In the genomic region with DNA sequence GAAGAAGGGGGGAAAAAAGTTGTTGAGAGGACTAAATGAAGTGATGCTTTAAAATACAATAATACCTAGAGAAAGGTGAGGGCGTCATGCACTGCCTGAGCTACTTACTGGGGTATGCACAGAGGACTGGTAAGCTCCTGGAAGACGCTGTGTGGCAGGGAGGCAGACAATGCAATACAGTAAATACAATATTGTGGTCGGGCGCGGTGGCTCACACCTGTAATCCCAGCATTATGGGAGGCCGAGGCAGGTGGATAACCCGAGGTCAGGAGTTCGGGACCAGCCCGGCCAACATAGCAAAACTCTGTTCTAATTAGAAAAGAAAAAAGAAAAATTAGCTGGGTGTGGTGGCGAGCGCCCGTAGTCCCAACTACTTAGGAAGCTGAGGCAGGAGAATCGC, we compare ENCODE assay signal across 9 cellular contexts. TPM values are rescaled to one million over a fixed set of nuclear protein-coding genes. Genes with fewer than 3 reads are reported as not detected.
DNase-seq lines count a peak whose midpoint lies in the region; ATAC-seq and TF ChIP-seq lines count a peak whose summit lies in the region.
"Had no signal": no experiment of that assay in that cellular context is flagged by ENCODE, and none has a peak within 500 bp of the region (broad histone marks: within the 10 kb centered on the region; RNA-seq: fewer than 3 reads in every experiment).

No MANE protein-coding gene starts in this region.

- peaks cover 20% of the 10 kb centered on the region for H3K27me3 Mint-ChIP-seq in activated naive CD8-positive, alpha-beta T cell treated with anti-CD3 and anti-CD28 coated beads, Interleukin-2, amount 10 ng/mL, durations not matched to agents 7 days and 5 days

- peak overlapping the region; percentile 96 for H3K4me2 ChIP-seq in SK-N-SH

- H3K27ac ChIP-seq in SK-N-SH (ENCODE audit: low read depth in 2 of 2, low read length in 1 of 2), result no peak overlapping the region
- H3K27ac ChIP-seq in left lung, result no peak overlapping the region
- H3K27ac ChIP-seq in stomach, result peak overlapping the region in 4 of 5 donors; percentile 74 to 81 (median 78)

- TF ChIP-seq EP300 in SK-N-SH (IDR thresholded peaks at IDR 0.05; ENCODE audit: borderline replicate concordance in 1 of 2, low read depth in 1 of 2, low read length in 1 of 2) (no peak), stomach (IDR thresholded peaks at IDR 0.05) (no peak)

- peaks cover 13 to 19% of the 10 kb centered on the region in 2 experiments; a peak in 3 of 4 replicates for H3K4me1 ChIP-seq in SK-N-SH (ENCODE audit: control insufficient read depth in 1 of 2, insufficient read depth in 2 of 2, low read depth in 1 of 2, low read length in 1 of 2)
- peaks cover 3 to 17% of the 10 kb centered on the region in 2 donors for H3K4me1 ChIP-seq in left lung
- peaks cover 0 to 48% (median 31%) of the 10 kb centered on the region in 4 donors for H3K4me1 ChIP-seq in stomach

- peak overlapping the region; percentile 68 for H3K27ac Mint-ChIP-seq in activated naive CD8-positive, alpha-beta T cell treated with anti-CD3 and anti-CD28 coated beads, Interleukin-2, amount 10 ng/mL, durations not matched to agents 7 days and 5 days

- WGBS in SK-N-SH (ENCODE audit: low lambda C conversion rate), result 94% methylated on average over 13 of the region's 13 CpGs
- 77 to 85% (median 82%) methylated on average over 13 of the region's 13 CpGs for WGBS in stomach, 5 donors

- no peaks in the 10 kb centered on the region for H3K79me2 ChIP-seq in SK-N-SH (ENCODE audit: insufficient read depth)

- peaks cover 23% of the 10 kb centered on the region for H3K4me1 Mint-ChIP-seq in activated naive CD8-positive, alpha-beta T cell treated with anti-CD3 and anti-CD28 coated beads, Interleukin-2, amount 10 ng/mL, durations not matched to agents 7 days and 5 days

- no peak for TF ChIP-seq RAD21 in SK-N-SH (IDR thresholded peaks at IDR 0.05; ENCODE audit: low read length)

- ATAC-seq in SK-N-SH treated with all-trans-retinoic acid at 6 μM for 48 hours, result no peak
- no peak for ATAC-seq in activated naive CD8-positive, alpha-beta T cell treated with anti-CD3 and anti-CD28 coated beads, Interleukin-2, amount 10 ng/mL, durations not matched to agents 7 days and 5 days (ENCODE audit: low read depth)
- ATAC-seq in left lung, result no peak
- no peak for ATAC-seq in left lobe of liver

- TF ChIP-seq POLR2A in stomach (IDR thresholded peaks at IDR 0.05), result no peak

- H3K4me3 ChIP-seq in SK-N-SH (ENCODE audit: low read depth in 2 of 2, low read length in 1 of 2), result peak overlapping the region; percentile 65 to 67; a peak in 3 of 4 replicates
- H3K4me3 ChIP-seq in left lung, result peak overlapping the region; percentile 52 to 54
- H3K4me3 ChIP-seq in stomach, result peak overlapping the region; percentile 55 to 72 (median 60)

- 0 out of 2 replicates have a peak overlapping the region, but pooled peaks have one; percentile 49 for H3K9ac ChIP-seq in SK-N-SH

- H3K36me3 ChIP-seq in SK-N-SH (replicated peaks in 1 of 2; ENCODE audit: control insufficient read depth in 1 of 2, insufficient read depth in 2 of 2, low read length in 1 of 2) (no peaks in the 10 kb centered on the region), left lung (no peaks in the 10 kb centered on the region), stomach (no peaks in the 10 kb centered on the region)

- H3F3A ChIP-seq in SK-N-SH (replicated peaks; ENCODE audit: insufficient read depth), result peaks cover 26% of the 10 kb centered on the region

- no peak for TF ChIP-seq CTCF in SK-N-SH (IDR thresholded peaks at IDR 0.05)
- no peak for TF ChIP-seq CTCF in left lung (IDR thresholded peaks at IDR 0.05)
- no peak for TF ChIP-seq CTCF in stomach (IDR thresholded peaks at IDR 0.05)

- DNase-seq in SK-N-SH (no peak), left lung (no peak), stomach (no peak), cortex of kidney (lab: John Stamatoyannopoulos, UW) (no peak), UCSD-AML1 (lab: John Stamatoyannopoulos, UW; ENCODE audit: unreplicated experiment) (no peak), left lobe of liver (ENCODE audit: low spot score) (no peak)
- DNase-seq in activated naive CD8-positive, alpha-beta T cell treated with anti-CD3 and anti-CD28 coated beads, Interleukin-2, amount 10 ng/mL, durations not matched to agents 7 days and 5 days, result no peak

- no peaks in the 10 kb centered on the region for H3K27me3 ChIP-seq in SK-N-SH (ENCODE audit: insufficient read depth)
- peaks cover 0 to 28% of the 10 kb centered on the region in 2 donors for H3K27me3 ChIP-seq in left lung
- no peaks in the 10 kb centered on the region for H3K27me3 ChIP-seq in stomach

- intact Hi-C loops in left lung (cut with DNase I) (no loop called here), stomach (cut with DNase I; ENCODE audit: low total_unique reads) (no loop called here)

- no peaks in the 10 kb centered on the region for H3K36me3 Mint-ChIP-seq in activated naive CD8-positive, alpha-beta T cell treated with anti-CD3 and anti-CD28 coated beads, Interleukin-2, amount 10 ng/mL, durations not matched to agents 7 days and 5 days

- H3K9me2 ChIP-seq in SK-N-SH, result no peaks in the 10 kb centered on the region

- no peaks in the 10 kb centered on the region for H4K20me1 ChIP-seq in SK-N-SH (ENCODE audit: insufficient read depth)

- no peaks in the 10 kb centered on the region for H3K9me3 Mint-ChIP-seq in activated naive CD8-positive, alpha-beta T cell treated with anti-CD3 and anti-CD28 coated beads, Interleukin-2, amount 10 ng/mL, durations not matched to agents 7 days and 5 days

- POLR2A ChIA-PET in SK-N-SH (lab: Yijun Ruan, JAX), result no interaction called here
- POLR2A ChIA-PET in activated naive CD8-positive, alpha-beta T cell treated with anti-CD3 and anti-CD28 coated beads, Interleukin-2, amount 10 ng/mL, durations not matched to agents 7 days and 5 days (lab: Charles Lee), result interaction anchor here (2.0 kb wide), 1 partner anchor 12 kb away, joined by 5 read pairs; no protein-coding TSS in a partner anchor

- CTCF ChIA-PET in SK-N-SH (lab: Yijun Ruan, JAX), result interaction anchor here (2.0 kb wide), 1 partner anchor 14 kb away, joined by 7 read pairs; no protein-coding TSS in a partner anchor

- H3K4me3 Mint-ChIP-seq in activated naive CD8-positive, alpha-beta T cell treated with anti-CD3 and anti-CD28 coated beads, Interleukin-2, amount 10 ng/mL, durations not matched to agents 7 days and 5 days, result peak overlapping the region; percentile 87

- H2AFZ ChIP-seq in SK-N-SH (ENCODE audit: low read depth), result peak overlapping the region; percentile 95

- no peaks in the 10 kb centered on the region for H3K9me3 ChIP-seq in SK-N-SH
- H3K9me3 ChIP-seq in left lung, result no peaks in the 10 kb centered on the region
- H3K9me3 ChIP-seq in stomach, result no peaks in the 10 kb centered on the region

TF ChIP-seq in SK-N-SH, 30 proteins besides CTCF, POLR2A, EP300 and RAD21 (continues in another document):
- no peak for TF ChIP-seq FOXJ3 (CRISPR knock-in tag; IDR thresholded peaks at IDR 0.05)
- TF ChIP-seq, protein P1, sequence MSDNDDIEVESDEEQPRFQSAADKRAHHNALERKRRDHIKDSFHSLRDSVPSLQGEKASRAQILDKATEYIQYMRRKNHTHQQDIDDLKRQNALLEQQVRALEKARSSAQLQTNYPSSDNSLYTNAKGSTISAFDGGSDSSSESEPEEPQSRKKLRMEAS (IDR thresholded peaks at IDR 0.05; ENCODE audit: low read depth), result no peak
- TF ChIP-seq RXRA (IDR thresholded peaks at IDR 0.05; ENCODE audit: borderline replicate concordance, low read depth), result no peak
- TF ChIP-seq TEAD4 (IDR thresholded peaks at IDR 0.05; ENCODE audit: borderline replicate concordance, insufficient read depth), result no peak
- no peak for TF ChIP-seq NFIC (IDR thresholded peaks at IDR 0.05; ENCODE audit: borderline replicate concordance)
- no peak for TF ChIP-seq RCOR1 (IDR thresholded peaks at IDR 0.05; ENCODE audit: low read length)

TF ChIP-seq in SK-N-SH treated with all-trans-retinoic acid at 6 μM for 48 hours, 23 proteins besides CTCF, POLR2A, EP300 and RAD21 (continues in another document):
- TF ChIP-seq ZFP30 (CRISPR knock-in tag; IDR thresholded peaks at IDR 0.05), result no peak
- TF ChIP-seq, protein P2, sequence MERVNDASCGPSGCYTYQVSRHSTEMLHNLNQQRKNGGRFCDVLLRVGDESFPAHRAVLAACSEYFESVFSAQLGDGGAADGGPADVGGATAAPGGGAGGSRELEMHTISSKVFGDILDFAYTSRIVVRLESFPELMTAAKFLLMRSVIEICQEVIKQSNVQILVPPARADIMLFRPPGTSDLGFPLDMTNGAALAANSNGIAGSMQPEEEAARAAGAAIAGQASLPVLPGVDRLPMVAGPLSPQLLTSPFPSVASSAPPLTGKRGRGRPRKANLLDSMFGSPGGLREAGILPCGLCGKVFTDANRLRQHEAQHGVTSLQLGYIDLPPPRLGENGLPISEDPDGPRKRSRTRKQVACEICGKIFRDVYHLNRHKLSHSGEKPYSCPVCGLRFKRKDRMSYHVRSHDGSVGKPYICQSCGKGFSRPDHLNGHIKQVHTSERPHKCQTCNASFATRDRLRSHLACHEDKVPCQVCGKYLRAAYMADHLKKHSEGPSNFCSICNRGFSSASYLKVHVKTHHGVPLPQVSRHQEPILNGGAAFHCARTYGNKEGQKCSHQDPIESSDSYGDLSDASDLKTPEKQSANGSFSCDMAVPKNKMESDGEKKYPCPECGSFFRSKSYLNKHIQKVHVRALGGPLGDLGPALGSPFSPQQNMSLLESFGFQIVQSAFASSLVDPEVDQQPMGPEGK (CRISPR knock-in tag; IDR thresholded peaks at IDR 0.05; ENCODE audit: borderline replicate concordance), result no peak

RNA-seq across cellular contexts. Expression of a gene that starts 0.7 kb away (rescaled TPM):
- polyA plus RNA-seq in SK-N-SH (2012; rRNA removed) (36.0 and 72.8 TPM in 2 replicates), stomach (10 to 100 TPM in 2 of 3 donors, 1 to 10 TPM in 1; 5.4 to 86.1 (median 11.4) TPM)
- polyA plus RNA-seq in SK-N-SH (2012; cell fraction: cytosol; rRNA removed), result 43.2 and 56.2 TPM in 2 replicates
- polyA plus RNA-seq in SK-N-SH (2012; cell fraction: nucleus; rRNA removed), result 146 and 213 TPM in 2 replicates
- 10 to 100 TPM; 28.7 to 39.3 TPM for total RNA-seq in activated naive CD8-positive, alpha-beta T cell treated with anti-CD3 and anti-CD28 coated beads, Interleukin-2, amount 10 ng/mL, durations not matched to agents 7 days and 5 days
- total RNA-seq in left lung (10 to 100 TPM; 21.3 to 39.7 TPM), stomach (100 to 1,000 TPM; 151 to 391 (median 255) TPM), left lobe of liver (4.8 TPM)

RNA-seq across cellular contexts. Expression of a gene that starts 43.6 kb away (rescaled TPM):
- polyA plus RNA-seq in SK-N-SH (2012; rRNA removed), result not detected in 2 replicates
- not detected in 2 replicates for polyA plus RNA-seq in SK-N-SH (2012; cell fraction: cytosol; rRNA removed)
- polyA plus RNA-seq in SK-N-SH (2012; cell fraction: nucleus; rRNA removed), result not detected in 2 replicates
- not detected for total RNA-seq in activated naive CD8-positive, alpha-beta T cell treated with anti-CD3 and anti-CD28 coated beads, Interleukin-2, amount 10 ng/mL, durations not matched to agents 7 days and 5 days
- not detected for total RNA-seq in left lung
- total RNA-seq in stomach, result 1 to 10 TPM in 1 of 5 donors, under 1 TPM in 1, not detected in 3; 0.45 to 2.6 TPM
- polyA plus RNA-seq in stomach, result not detected
- not detected for total RNA-seq in left lobe of liver
- total RNA-seq: myocyte had no signal

Comparison
In these comparisons a context has a peak if more than half of its experiments do, and no peak if none do; other contexts are left out.
1. H3K27ac ChIP-seq: peak in stomach (4 of 5); none in SK-N-SH (0 of 2) and left lung (0 of 2).
2. Peak in every context shown above with its lines, with median percentiles within 50 percentile points of each other: H3K4me3 ChIP-seq.